Comparison of ENCODE assay signal across 21 cellular contexts in the genomic region with DNA sequence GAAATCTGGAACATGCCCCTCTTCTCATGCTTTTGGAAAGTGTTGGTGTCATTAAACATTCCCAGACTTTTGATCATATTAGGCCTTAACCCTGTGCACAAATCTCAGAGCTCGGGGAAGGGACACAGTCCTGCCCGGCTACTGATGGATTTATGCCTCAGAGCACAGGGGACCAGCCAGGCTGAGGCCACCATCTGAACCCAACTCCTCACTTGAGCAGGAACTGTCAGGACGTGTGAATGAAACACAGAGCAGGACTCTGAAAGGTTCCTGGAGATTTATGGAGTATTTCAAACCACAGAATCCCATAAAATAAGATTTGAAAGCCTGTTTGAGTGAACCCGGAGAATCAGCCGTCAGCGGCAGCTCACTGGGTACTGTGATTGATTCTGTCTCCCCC.
A peak's percentile ranks its signal among the peaks of the same experiment; 100 is the strongest.
DNase-seq lines count a peak whose midpoint lies in the region; ATAC-seq, FAIRE-seq and TF ChIP-seq lines count a peak whose summit lies in the region.
"Had no signal": no experiment of that assay in that cellular context is flagged by ENCODE, and none has a peak within 500 bp of the region (broad histone marks: within the 10 kb centered on the region; RNA-seq: fewer than 3 reads in every experiment).

No MANE protein-coding gene starts in this region.

- TF ChIP-seq RAD21 in HepG2 (CRISPR knock-in tag; IDR thresholded peaks at IDR 0.05): no peak

- BruUV-seq in endothelial cell of umbilical vein (replicated peaks; lab: Mats Ljungman, UMichigan) (no TSS peak), HepG2 (replicated peaks; lab: Mats Ljungman, UMichigan) (no TSS peak)

- POLR2A ChIA-PET in endothelial cell of umbilical vein (lab: Charles Lee) (no interaction called here), HepG2 (lab: Yijun Ruan, JAX) (no interaction called here)

- H3K36me3 ChIP-seq in cardiac muscle cell (no peaks in the 10 kb centered on the region), endothelial cell of umbilical vein (ENCODE audit: control insufficient read depth in 2 of 2, extremely low read depth in 1 of 2, insufficient read depth in 2 of 2, low read length in 2 of 2) (no peaks in the 10 kb centered on the region), HepG2 (replicated peaks in 1 of 2; ENCODE audit: control insufficient read depth in 1 of 2, insufficient read depth in 2 of 2, low read length in 2 of 2) (no peaks in the 10 kb centered on the region)
- H3K36me3 ChIP-seq: BLaER1, HAP-1 had no signal

- no peaks in the 10 kb centered on the region for H3K79me2 ChIP-seq in endothelial cell of umbilical vein (ENCODE audit: control insufficient read depth, insufficient read depth, low read length)
- no peaks in the 10 kb centered on the region for H3K79me2 ChIP-seq in HepG2 (ENCODE audit: insufficient read depth, low read length)

- H3K9me3 Mint-ChIP-seq in nephron: peaks cover 3% of the 10 kb centered on the region
- H3K9me3 Mint-ChIP-seq: GM23338 had no signal

- no peak for TF ChIP-seq EP300 in HepG2 (IDR thresholded peaks at IDR 0.05; ENCODE audit: low read depth in 2 of 2, low read length in 2 of 2)
- no peak for TF ChIP-seq EP300 in HepG2 (CRISPR knock-in tag; IDR thresholded peaks at IDR 0.05; ENCODE audit: borderline replicate concordance)

- no peaks in the 10 kb centered on the region for H3K27me3 ChIP-seq in cardiac muscle cell
- H3K27me3 ChIP-seq in endothelial cell of umbilical vein (ENCODE audit: control insufficient read depth in 2 of 2, insufficient read depth in 2 of 2, low read length in 2 of 2): no peaks in the 10 kb centered on the region
- H3K27me3 ChIP-seq in HepG2 (ENCODE audit: control insufficient read depth in 1 of 2, insufficient read depth in 2 of 2, low read length in 2 of 2): no peaks in the 10 kb centered on the region
- H3K27me3 ChIP-seq in dorsolateral prefrontal cortex: no peaks in the 10 kb centered on the region
- H3K27me3 ChIP-seq: BLaER1 had no signal

- DNase-seq in cardiac muscle cell (ENCODE audit: low read depth in 1 of 2, low spot score in 1 of 2) (peak in 1 of 2 donors; percentile 25), cardiac septum (ENCODE audit: low spot score) (no peak), endothelial cell of umbilical vein (ENCODE audit: low read depth, low spot score) (peak; percentile 3), HepG2 (ENCODE audit: low spot score) (no peak), dorsolateral prefrontal cortex (no peak)
- DNase-seq: CD4-positive, CD25-positive, alpha-beta regulatory T cell; CD8-positive, alpha-beta T cell; DMS153 had no signal

- TF ChIP-seq CTCF in cardiac muscle cell (IDR thresholded peaks at IDR 0.05; ENCODE audit: low read depth, low read length) (no peak), endothelial cell of umbilical vein (IDR thresholded peaks at IDR 0.05; ENCODE audit: extremely low read depth in 1 of 2, insufficient read depth in 1 of 2, low read depth in 1 of 2, low read length in 2 of 2) (no peak), nephron (IDR thresholded peaks at IDR 0.05; ENCODE audit: unreplicated experiment in 3 of 3) (no peak), HepG2 (CRISPR knock-in tag; IDR thresholded peaks at IDR 0.05) (no peak), dorsolateral prefrontal cortex (IDR thresholded peaks at IDR 0.05 in 54 of 56, conservative IDR thresholded peaks at IDR 0.05 in 2 of 56; ENCODE audit: low read depth in 1 of 56, partially characterized antibody in 56 of 56) (no peak)

- in situ Hi-C loops in HepG2 (cut with HindIII; ENCODE audit: extremely low pct_ligation_motif_present, low pct_unique_long_range_greater_than_20kb): no loop called here

- H2AFZ ChIP-seq in endothelial cell of umbilical vein (ENCODE audit: low read depth, low read length) (no peak overlapping the region), HepG2 (ENCODE audit: low read length) (no peak overlapping the region)
- H2AFZ ChIP-seq: GM23338 had no signal

- no peaks in the 10 kb centered on the region for H4K20me1 ChIP-seq in endothelial cell of umbilical vein (replicated peaks; ENCODE audit: control insufficient read depth, extremely low read depth, insufficient read depth, low read length)
- no peaks in the 10 kb centered on the region for H4K20me1 ChIP-seq in HepG2 (ENCODE audit: insufficient read depth, low read length)
- H4K20me1 ChIP-seq: BLaER1 had no signal

- no peaks in the 10 kb centered on the region for H3K36me3 Mint-ChIP-seq in nephron (ENCODE audit: low read depth)
- H3K36me3 Mint-ChIP-seq: CD4-positive, CD25-positive, alpha-beta regulatory T cell; CD8-positive, alpha-beta T cell had no signal

- H3K9me3 ChIP-seq in cardiac muscle cell (ENCODE audit: low read depth): no peaks in the 10 kb centered on the region
- H3K9me3 ChIP-seq in endothelial cell of umbilical vein (replicated peaks; ENCODE audit: control insufficient read depth, insufficient read depth, low read length): no peaks in the 10 kb centered on the region
- H3K9me3 ChIP-seq in HepG2 (ENCODE audit: low read length): no peaks in the 10 kb centered on the region
- H3K9me3 ChIP-seq: BLaER1, Caco-2, HAP-1 had no signal

- peaks cover 33% of the 10 kb centered on the region for H3K27me3 Mint-ChIP-seq in nephron (ENCODE audit: low read depth)
- H3K27me3 Mint-ChIP-seq: B cell; CD4-positive, CD25-positive, alpha-beta regulatory T cell had no signal

- H3K9ac ChIP-seq in endothelial cell of umbilical vein (replicated peaks; ENCODE audit: extremely low read depth, insufficient read depth, low read length) (no peak overlapping the region), HepG2 (ENCODE audit: insufficient read depth, low read depth, low read length) (no peak overlapping the region)
- H3K9ac ChIP-seq: BLaER1 had no signal

- H3K4me1 Mint-ChIP-seq in nephron: peaks cover 42% of the 10 kb centered on the region
- H3K4me1 Mint-ChIP-seq: B cell; CD4-positive, CD25-positive, alpha-beta regulatory T cell; GM23338 had no signal

- no peaks in the 10 kb centered on the region for H3K9me1 ChIP-seq in endothelial cell of umbilical vein (replicated peaks; ENCODE audit: control insufficient read depth, extremely low read depth, insufficient read depth, low read length)

- peak overlapping the region in 2 of 3 experiments; percentile 22 for H3K27ac Mint-ChIP-seq in nephron
- H3K27ac Mint-ChIP-seq: B cell; CD4-positive, CD25-positive, alpha-beta regulatory T cell; CD8-positive, alpha-beta T cell; GM23338 had no signal

- H3K4me2 ChIP-seq in endothelial cell of umbilical vein (ENCODE audit: insufficient read depth, low read length) (no peak overlapping the region), HepG2 (ENCODE audit: low read depth, low read length) (no peak overlapping the region)
- H3K4me2 ChIP-seq: BLaER1, GM23338 had no signal

- WGBS in HepG2 (ENCODE audit: low lambda C conversion rate): 60% methylated on average over 5 of the region's 6 CpGs

- CTCF ChIA-PET in endothelial cell of umbilical vein (lab: Charles Lee): no interaction called here
- CTCF ChIA-PET in HepG2 (lab: Yijun Ruan, JAX; ENCODE audit: low intra/inter-chr PET ratio, low total read pairs): no interaction called here

- ATAC-seq in HepG2: no peak
- ATAC-seq in HG03095 (IDR thresholded peaks at IDR 0.05; ENCODE audit: unreplicated experiment): no peak
- ATAC-seq: CD8-positive, alpha-beta T cell had no signal

- FAIRE-seq in endothelial cell of umbilical vein (lab: Jason Lieb, UNC) (no peak), HepG2 (lab: Jason Lieb, UNC) (no peak)
- FAIRE-seq: A204.1, G401.6, GM12892, H54 had no signal

- dilution Hi-C loops in endothelial cell of umbilical vein (cut with MboI; ENCODE audit: extremely low pct_ligation_motif_present, low sequenced_read_pairs): no loop called here

- no peak overlapping the region for H3K4me3 ChIP-seq in cardiac muscle cell
- no peak overlapping the region for H3K4me3 ChIP-seq in endothelial cell of umbilical vein (replicated peaks in 1 of 3; ENCODE audit: insufficient read depth in 1 of 3, low read depth in 1 of 3, low read length in 3 of 3)
- no peak overlapping the region for H3K4me3 ChIP-seq in HepG2 (replicated peaks in 1 of 3; ENCODE audit: insufficient read depth in 1 of 3, low read depth in 2 of 3, low read length in 3 of 3)
- no peak overlapping the region for H3K4me3 ChIP-seq in dorsolateral prefrontal cortex
- H3K4me3 ChIP-seq: BLaER1, GM23338, HAP-1 had no signal

- no peak overlapping the region for H3K4me3 Mint-ChIP-seq in nephron
- H3K4me3 Mint-ChIP-seq: B cell; CD4-positive, CD25-positive, alpha-beta regulatory T cell; CD8-positive, alpha-beta T cell; GM23338 had no signal

- H3K4me1 ChIP-seq in cardiac muscle cell (ENCODE audit: low read depth) (peaks cover 17% of the 10 kb centered on the region), endothelial cell of umbilical vein (ENCODE audit: control insufficient read depth, extremely low read depth, insufficient read depth, low read length) (no peaks in the 10 kb centered on the region), HepG2 (ENCODE audit: insufficient read depth, low read length) (no peaks in the 10 kb centered on the region)
- H3K4me1 ChIP-seq: Caco-2, HAP-1 had no signal

- intact Hi-C loops in cardiac septum (cut with DNase I): no loop called here
- intact Hi-C loops in endothelial cell of umbilical vein (cut with micrococcal nuclease): no loop called here
- intact Hi-C loops in HepG2 (cut with micrococcal nuclease; ENCODE audit: unreplicated experiment): no loop called here
- intact Hi-C loops in dorsolateral prefrontal cortex (cut with DNase I): no loop called here

- peak overlapping the region; percentile 50 for H3K27ac ChIP-seq in cardiac muscle cell
- H3K27ac ChIP-seq in endothelial cell of umbilical vein (ENCODE audit: insufficient read depth, low read depth, low read length): no peak overlapping the region
- no peak overlapping the region for H3K27ac ChIP-seq in HepG2 (ENCODE audit: extremely low read length, insufficient read depth, low read length)
- no peak overlapping the region for H3K27ac ChIP-seq in dorsolateral prefrontal cortex
- H3K27ac ChIP-seq: 22Rv1, BLaER1, C4-2B had no signal

- no peak for TF ChIP-seq POLR2A in endothelial cell of umbilical vein (IDR thresholded peaks at IDR 0.05; ENCODE audit: low read depth, low read length)
- TF ChIP-seq POLR2A in HepG2 (IDR thresholded peaks at IDR 0.05; ENCODE audit: insufficient read depth in 1 of 2, low read depth in 2 of 2, low read length in 2 of 2): no peak

TF ChIP-seq in endothelial cell of umbilical vein, 7 proteins besides CTCF, POLR2A, EP300 and RAD21 (continues in another document):
- no peak for TF ChIP-seq MYC (IDR thresholded peaks at IDR 0.05; ENCODE audit: low read depth, low read length)
- no peak for TF ChIP-seq FOS (IDR thresholded peaks at IDR 0.05; ENCODE audit: borderline replicate concordance, insufficient read depth, low read length)
- no peak for TF ChIP-seq GATA2 (IDR thresholded peaks at IDR 0.05; ENCODE audit: insufficient read depth, insufficient read length, low read depth, low read length)
- no peak for TF ChIP-seq JUN (IDR thresholded peaks at IDR 0.05; ENCODE audit: borderline replicate concordance, insufficient read depth, insufficient read length, low read depth)
